15 cellular contexts compared by ENCODE assay signal in the genomic region with DNA sequence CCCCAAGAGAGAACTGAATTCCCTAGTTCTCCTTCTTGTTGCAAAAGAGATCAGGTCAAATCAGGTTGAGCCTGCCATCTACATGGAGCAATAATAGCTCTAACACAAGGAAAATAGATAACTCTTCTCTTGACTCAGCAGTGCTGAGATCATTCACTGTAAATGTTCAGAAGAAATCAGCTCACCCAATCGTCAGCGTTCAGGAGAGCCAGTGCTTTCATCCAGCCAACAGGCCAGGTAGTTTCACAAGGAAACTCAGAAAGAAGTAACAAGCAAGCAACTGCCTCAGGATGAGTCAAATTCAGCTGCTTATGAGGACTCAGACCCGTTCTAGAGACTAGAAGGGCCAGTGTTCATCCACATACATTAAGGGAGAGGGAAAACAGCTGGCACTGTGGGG. TPM values are rescaled to one million over a fixed set of nuclear protein-coding genes. Genes with fewer than 3 reads are reported as not detected.
A peak's percentile ranks its signal among the peaks of the same experiment; 100 is the strongest.
DNase-seq lines count a peak whose midpoint lies in the region; TF ChIP-seq lines count a peak whose summit lies in the region.
"Had no signal": no experiment of that assay in that cellular context is flagged by ENCODE, and none has a peak within 500 bp of the region (broad histone marks: within the 10 kb centered on the region; RNA-seq: fewer than 3 reads in every experiment).

No MANE protein-coding gene starts in this region.

- POLR2A ChIA-PET in activated CD4-positive, alpha-beta memory T cell treated with anti-CD3 and anti-CD28 coated beads for 36 hours (lab: Charles Lee): no interaction called here
- POLR2A ChIA-PET in activated CD4-positive, alpha-beta memory T cell treated with anti-CD3 and anti-CD28 coated beads, Interleukin-2, amount 10 ng/mL, durations not matched to agents 7 days and 5 days (lab: Charles Lee): no interaction called here

- TF ChIP-seq CTCF in epithelial cell of esophagus (IDR thresholded peaks at IDR 0.05; ENCODE audit: insufficient read depth, low read depth, low read length, missing control alignments): no peak

- H3K27me3 Mint-ChIP-seq in activated CD4-positive, alpha-beta memory T cell treated with anti-CD3 and anti-CD28 coated beads for 36 hours: no peaks in the 10 kb centered on the region
- H3K27me3 Mint-ChIP-seq in activated CD4-positive, alpha-beta memory T cell treated with anti-CD3 and anti-CD28 coated beads, Interleukin-2, amount 10 ng/mL, durations not matched to agents 7 days and 5 days: no peaks in the 10 kb centered on the region
- H3K27me3 Mint-ChIP-seq: CD8-positive, alpha-beta memory T cell had no signal

- H3K4me3 ChIP-seq in epithelial cell of esophagus (ENCODE audit: low read length): no peak overlapping the region
- H3K4me3 ChIP-seq: BLaER1 had no signal

- peaks cover 26% of the 10 kb centered on the region for H3K36me3 Mint-ChIP-seq in activated CD4-positive, alpha-beta memory T cell treated with anti-CD3 and anti-CD28 coated beads for 36 hours
- H3K36me3 Mint-ChIP-seq in activated CD4-positive, alpha-beta memory T cell treated with anti-CD3 and anti-CD28 coated beads, Interleukin-2, amount 10 ng/mL, durations not matched to agents 7 days and 5 days (ENCODE audit: low read depth): peaks cover 59% of the 10 kb centered on the region

- H3K4me3 Mint-ChIP-seq in activated CD4-positive, alpha-beta memory T cell treated with anti-CD3 and anti-CD28 coated beads for 36 hours: no peak overlapping the region
- H3K4me3 Mint-ChIP-seq in activated CD4-positive, alpha-beta memory T cell treated with anti-CD3 and anti-CD28 coated beads, Interleukin-2, amount 10 ng/mL, durations not matched to agents 7 days and 5 days: no peak overlapping the region
- H3K4me3 Mint-ChIP-seq: HFFc6 had no signal

- CTCF ChIA-PET in activated CD4-positive, alpha-beta memory T cell treated with anti-CD3 and anti-CD28 coated beads for 36 hours (lab: Charles Lee): interaction anchor here (1.2 kb wide), 1 partner anchor 67 kb away, joined by 3 read pairs; no protein-coding TSS in a partner anchor
- CTCF ChIA-PET in activated CD4-positive, alpha-beta memory T cell treated with anti-CD3 and anti-CD28 coated beads, Interleukin-2, amount 10 ng/mL, durations not matched to agents 7 days and 5 days (lab: Charles Lee): interaction anchor here (0.5 to 1.3 kb wide), 2 partner anchors 27 to 1347 kb away, joined by 4 read pairs; a partner anchor contains a TSS

- peak; percentile 15 for DNase-seq in activated CD4-positive, alpha-beta memory T cell treated with anti-CD3 and anti-CD28 coated beads for 36 hours
- DNase-seq in activated CD4-positive, alpha-beta memory T cell treated with anti-CD3 and anti-CD28 coated beads, Interleukin-2, amount 10 ng/mL, durations not matched to agents 7 days and 5 days: no peak
- DNase-seq in epithelial cell of esophagus (ENCODE audit: low read depth) (peak; percentile 65), iris pigment epithelial cell (ENCODE audit: low read depth) (peak; percentile 10), DMS79 (lab: John Stamatoyannopoulos, UW) (no peak), iPS-NIHi11 (ENCODE audit: low spot score) (no peak), MV-4-11 (lab: John Stamatoyannopoulos, UW) (no peak)
- DNase-seq: 8988T; AML-193; Caco-2; CD8-positive, alpha-beta memory T cell; GF-D8; HCEC 1CT; HFFc6 had no signal

- no peaks in the 10 kb centered on the region for H3K9me3 Mint-ChIP-seq in activated CD4-positive, alpha-beta memory T cell treated with anti-CD3 and anti-CD28 coated beads for 36 hours
- no peaks in the 10 kb centered on the region for H3K9me3 Mint-ChIP-seq in activated CD4-positive, alpha-beta memory T cell treated with anti-CD3 and anti-CD28 coated beads, Interleukin-2, amount 10 ng/mL, durations not matched to agents 7 days and 5 days
- H3K9me3 Mint-ChIP-seq: CD8-positive, alpha-beta memory T cell; HFFc6 had no signal

- H3K4me1 Mint-ChIP-seq in activated CD4-positive, alpha-beta memory T cell treated with anti-CD3 and anti-CD28 coated beads for 36 hours (ENCODE audit: low read depth): peaks cover 17% of the 10 kb centered on the region
- peaks cover 33% of the 10 kb centered on the region for H3K4me1 Mint-ChIP-seq in activated CD4-positive, alpha-beta memory T cell treated with anti-CD3 and anti-CD28 coated beads, Interleukin-2, amount 10 ng/mL, durations not matched to agents 7 days and 5 days

- intact Hi-C loops in activated CD4-positive, alpha-beta memory T cell treated with anti-CD3 and anti-CD28 coated beads for 36 hours (cut with micrococcal nuclease): no loop called here

- H3K27ac Mint-ChIP-seq in activated CD4-positive, alpha-beta memory T cell treated with anti-CD3 and anti-CD28 coated beads for 36 hours: no peak overlapping the region
- H3K27ac Mint-ChIP-seq in activated CD4-positive, alpha-beta memory T cell treated with anti-CD3 and anti-CD28 coated beads, Interleukin-2, amount 10 ng/mL, durations not matched to agents 7 days and 5 days: no peak overlapping the region
- H3K27ac Mint-ChIP-seq: HFFc6 had no signal

RNA-seq across cellular contexts. Expression of a gene that starts 5.9 kb away (rescaled TPM):
- 1 to 10 TPM; 5.7 to 6.1 TPM for total RNA-seq in activated CD4-positive, alpha-beta memory T cell treated with anti-CD3 and anti-CD28 coated beads for 36 hours
- total RNA-seq in activated CD4-positive, alpha-beta memory T cell treated with anti-CD3 and anti-CD28 coated beads, Interleukin-2, amount 10 ng/mL, durations not matched to agents 7 days and 5 days: 10 to 100 TPM; 10.8 to 12.2 TPM

RNA-seq across cellular contexts. Expression of a gene that starts 26.8 kb away (rescaled TPM):
- total RNA-seq in activated CD4-positive, alpha-beta memory T cell treated with anti-CD3 and anti-CD28 coated beads for 36 hours: 1 to 10 TPM; 7.5 to 8.2 TPM
- 1 to 10 TPM; 8.6 to 9.4 TPM for total RNA-seq in activated CD4-positive, alpha-beta memory T cell treated with anti-CD3 and anti-CD28 coated beads, Interleukin-2, amount 10 ng/mL, durations not matched to agents 7 days and 5 days

Comparison
In these comparisons a context has a peak if more than half of its experiments do, and no peak if none do; other contexts are left out.
1. DNase-seq: peak in activated CD4-positive, alpha-beta memory T cell treated with anti-CD3 and anti-CD28 coated beads for 36 hours (single experiment), epithelial cell of esophagus (single experiment) and iris pigment epithelial cell (single experiment); none in activated CD4-positive, alpha-beta memory T cell treated with anti-CD3 and anti-CD28 coated beads, Interleukin-2, amount 10 ng/mL, durations not matched to agents 7 days and 5 days (single experiment), DMS79 (single experiment), iPS-NIHi11 (single experiment) and MV-4-11 (single experiment).